In the genomic region with DNA sequence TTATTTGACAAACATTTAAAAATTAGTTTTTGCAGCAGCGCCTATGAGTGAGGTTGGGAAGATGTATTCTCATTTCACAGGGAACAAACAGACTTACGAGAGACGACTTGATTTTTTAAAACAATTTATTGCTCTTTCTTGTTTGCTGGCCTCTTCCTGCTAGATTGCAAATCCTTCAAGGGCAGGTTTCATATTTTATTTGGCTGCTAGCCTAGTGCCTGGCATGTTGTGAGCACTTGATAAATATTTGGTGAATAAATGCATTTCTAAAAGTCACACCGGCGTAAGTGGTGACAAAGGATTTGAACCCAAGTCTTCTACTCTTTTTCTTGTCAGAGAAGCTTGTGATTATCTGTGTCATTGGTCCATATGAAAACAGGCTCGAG, we compare ENCODE assay signal across 8 cellular contexts. TPM values are rescaled to one million over a fixed set of nuclear protein-coding genes. Genes with fewer than 3 reads are reported as not detected.
DNase-seq lines count a peak whose midpoint lies in the region; ATAC-seq and TF ChIP-seq lines count a peak whose summit lies in the region.
"Had no signal": no experiment of that assay in that cellular context is flagged by ENCODE, and none has a peak within 500 bp of the region (broad histone marks: within the 10 kb centered on the region; RNA-seq: fewer than 3 reads in every experiment).

No MANE protein-coding gene starts in this region.

- no peaks in the 10 kb centered on the region for H3K27me3 Mint-ChIP-seq in activated T-helper 17 cell treated with anti-CD3 and anti-CD28 coated beads, Interleukin-2, amount 50 U/mL, for 72 hours

- POLR2A ChIA-PET in RWPE1 (lab: Yijun Ruan, JAX; ENCODE audit: low non-redundant PET), result no interaction called here

- H3K9me3 ChIP-seq in HUES48 (ENCODE audit: control insufficient read depth, insufficient read depth, low read length), result no peaks in the 10 kb centered on the region
- H3K9me3 ChIP-seq in iPS-20b (ENCODE audit: insufficient read depth, low read depth, low read length), result no peaks in the 10 kb centered on the region

- peaks cover 32% of the 10 kb centered on the region for H3K4me1 Mint-ChIP-seq in activated T-helper 17 cell treated with anti-CD3 and anti-CD28 coated beads, Interleukin-2, amount 50 U/mL, for 72 hours
- H3K4me1 Mint-ChIP-seq in stimulated activated effector memory CD8-positive, alpha-beta T cell treated with anti-CD3 and anti-CD28 coated beads, Interleukin-12 subunit alpha, Interleukin-12 subunit beta, amount 100 ng/mL, for 72 hours, result peaks cover 45% of the 10 kb centered on the region

- peak overlapping the region; percentile 92 for H3K27ac Mint-ChIP-seq in activated T-helper 17 cell treated with anti-CD3 and anti-CD28 coated beads, Interleukin-2, amount 50 U/mL, for 72 hours
- H3K27ac Mint-ChIP-seq in stimulated activated effector memory CD8-positive, alpha-beta T cell treated with anti-CD3 and anti-CD28 coated beads, Interleukin-12 subunit alpha, Interleukin-12 subunit beta, amount 100 ng/mL, for 72 hours, result peak overlapping the region; percentile 97

- ATAC-seq in activated T-helper 17 cell treated with anti-CD3 and anti-CD28 coated beads, Interleukin-2, amount 50 U/mL, for 72 hours (replicated peaks), result no peak
- no peak for ATAC-seq in stimulated activated effector memory CD8-positive, alpha-beta T cell treated with anti-CD3 and anti-CD28 coated beads, Interleukin-12 subunit alpha, Interleukin-12 subunit beta, amount 100 ng/mL, for 72 hours

- peak overlapping the region; percentile 91; the same call in 1 of the 2 replicates for H3K9ac ChIP-seq in HUES48 (ENCODE audit: low read depth, low read length)
- H3K9ac ChIP-seq in iPS-20b (ENCODE audit: low read depth, low read length), result peak overlapping the region; percentile 95; the same call in 1 of the 2 replicates

- peaks cover 5% of the 10 kb centered on the region; the same call in 1 of the 2 replicates for H3K4me1 ChIP-seq in HUES48 (ENCODE audit: control insufficient read depth, insufficient read depth, low read length)
- peaks cover 10% of the 10 kb centered on the region for H3K4me1 ChIP-seq in iPS-20b (ENCODE audit: insufficient read depth, low read length)

- CTCF ChIA-PET in RWPE1 (lab: Yijun Ruan, JAX), result interaction anchor here (0.7 to 1.4 kb wide), 2 partner anchors 9 to 170 kb away, joined by 3 read pairs; a partner anchor contains a TSS

- peaks cover 4% of the 10 kb centered on the region for H3K36me3 Mint-ChIP-seq in activated T-helper 17 cell treated with anti-CD3 and anti-CD28 coated beads, Interleukin-2, amount 50 U/mL, for 72 hours (ENCODE audit: low read depth)
- peaks cover 12% of the 10 kb centered on the region for H3K36me3 Mint-ChIP-seq in stimulated activated effector memory CD8-positive, alpha-beta T cell treated with anti-CD3 and anti-CD28 coated beads, Interleukin-12 subunit alpha, Interleukin-12 subunit beta, amount 100 ng/mL, for 72 hours

- no peak for DNase-seq in stimulated activated effector memory CD8-positive, alpha-beta T cell treated with anti-CD3 and anti-CD28 coated beads, Interleukin-12 subunit alpha, Interleukin-12 subunit beta, amount 100 ng/mL, for 72 hours (ENCODE audit: low spot score in 2 of 2)
- DNase-seq in RWPE1 (ENCODE audit: low spot score), result no peak
- no peak for DNase-seq in islet precursor cell
- no peak for DNase-seq in stimulated activated CD4-positive, alpha-beta T cell treated with anti-CD3 and anti-CD28 coated beads, Interleukin-1b, Interleukin-23, amount 100 ng/mL, for 48 hours
- DNase-seq: stimulated activated CD4-positive, alpha-beta T cell treated with anti-CD3 and anti-CD28 coated beads, Interleukin-15, amount 100 ng/mL, for 24 hours had no signal

- peak overlapping the region; percentile 91 for H3K4me3 Mint-ChIP-seq in activated T-helper 17 cell treated with anti-CD3 and anti-CD28 coated beads, Interleukin-2, amount 50 U/mL, for 72 hours
- H3K4me3 Mint-ChIP-seq in stimulated activated effector memory CD8-positive, alpha-beta T cell treated with anti-CD3 and anti-CD28 coated beads, Interleukin-12 subunit alpha, Interleukin-12 subunit beta, amount 100 ng/mL, for 72 hours, result peak overlapping the region; percentile 80

- H3K4me3 ChIP-seq in HUES48 (ENCODE audit: low read depth, low read length) (peak overlapping the region; percentile 99), iPS-20b (ENCODE audit: low read length) (peak overlapping the region; percentile 99; the same call in 1 of the 2 replicates)

- H3K27me3 ChIP-seq in HUES48 (ENCODE audit: control insufficient read depth, insufficient read depth, low read length) (no peaks in the 10 kb centered on the region), iPS-20b (ENCODE audit: insufficient read depth, low read length) (no peaks in the 10 kb centered on the region)

- H3K27ac ChIP-seq in HUES48 (ENCODE audit: low read depth, low read length), result no peak overlapping the region
- H3K27ac ChIP-seq in iPS-20b (ENCODE audit: low read length), result no peak overlapping the region
- H3K27ac ChIP-seq in RWPE1, result no peak overlapping the region

- no peaks in the 10 kb centered on the region for H3K36me3 ChIP-seq in HUES48 (ENCODE audit: control insufficient read depth, insufficient read depth, low read length)
- H3K36me3 ChIP-seq in iPS-20b (ENCODE audit: insufficient read depth, low read depth, low read length), result no peaks in the 10 kb centered on the region

- TF ChIP-seq CTCF in RWPE1 (conservative IDR thresholded peaks at IDR 0.05; ENCODE audit: low read depth), result no peak

- no peaks in the 10 kb centered on the region for H3K9me3 Mint-ChIP-seq in activated T-helper 17 cell treated with anti-CD3 and anti-CD28 coated beads, Interleukin-2, amount 50 U/mL, for 72 hours
- no peaks in the 10 kb centered on the region for H3K9me3 Mint-ChIP-seq in stimulated activated effector memory CD8-positive, alpha-beta T cell treated with anti-CD3 and anti-CD28 coated beads, Interleukin-12 subunit alpha, Interleukin-12 subunit beta, amount 100 ng/mL, for 72 hours

RNA-seq across cellular contexts. Expression of a gene that starts 1.4 kb away (rescaled TPM):
- total RNA-seq in activated T-helper 17 cell treated with anti-CD3 and anti-CD28 coated beads, Interleukin-2, amount 50 U/mL, for 72 hours, result 10 to 100 TPM; 55.1 to 55.7 TPM

RNA-seq across cellular contexts. Expression of a gene that starts 8.8 kb away (rescaled TPM):
- total RNA-seq in activated T-helper 17 cell treated with anti-CD3 and anti-CD28 coated beads, Interleukin-2, amount 50 U/mL, for 72 hours, result 10 to 100 TPM; 92.0 to 95.9 TPM

RNA-seq across cellular contexts. Expression of a gene that starts 37.2 kb away (rescaled TPM):
- total RNA-seq in activated T-helper 17 cell treated with anti-CD3 and anti-CD28 coated beads, Interleukin-2, amount 50 U/mL, for 72 hours, result 10 to 100 TPM; 14.2 to 22.3 TPM
